ENCODE assay signal across 16 cellular contexts in genomic region chr17:27385626-27386025, GRCh38.
DNase-seq lines count a peak whose midpoint lies in the region; ATAC-seq, FAIRE-seq and TF ChIP-seq lines count a peak whose summit lies in the region.
"Had no signal": no experiment of that assay in that cellular context is flagged by ENCODE, and none has a peak within 500 bp of the region (broad histone marks: within the 10 kb centered on the region; RNA-seq: fewer than 3 reads in every experiment).

No MANE protein-coding gene starts in this region.

- no peak overlapping the region for H2BK5ac ChIP-seq in H1 (ENCODE audit: low read depth, low read length)

- CTCF ChIA-PET in A549 (lab: Yijun Ruan, JAX), result interaction anchor here (1.0 to 7.3 kb wide), 10 partner anchors 8 to 375 kb away, joined by 3 to 58 read pairs (median 5); no protein-coding TSS in a partner anchor
- CTCF ChIA-PET in H1 (lab: Charles Lee; ENCODE audit: partially characterized antibody), result interaction anchor here (0.6 to 14.0 kb wide), 11 partner anchors 9 to 269 kb away, joined by 3 to 134 read pairs (median 4); no protein-coding TSS in a partner anchor

- H3K9ac ChIP-seq in H1 (replicated peaks in 1 of 4; ENCODE audit: extremely low read depth in 1 of 4, low read depth in 3 of 4, low read length in 3 of 4), result no peak overlapping the region

- no peak overlapping the region; a peak in 1 of 6 replicates for H3K27ac ChIP-seq in A549
- H3K27ac ChIP-seq in H1 (ENCODE audit: low read depth, low read length), result no peak overlapping the region
- H3K27ac ChIP-seq in pancreas, result no peak overlapping the region

- H4K8ac ChIP-seq in H1 (ENCODE audit: extremely low read depth, insufficient read depth, low read length), result no peak overlapping the region

- H3K9me3 ChIP-seq in A549, result no peaks in the 10 kb centered on the region
- H3K9me3 ChIP-seq in H1 (ENCODE audit: insufficient read depth in 2 of 2, low read depth in 1 of 2, low read length in 1 of 2), result no peaks in the 10 kb centered on the region
- H3K9me3 ChIP-seq in pancreas, result no peaks in the 10 kb centered on the region

- no peaks in the 10 kb centered on the region for H3K79me1 ChIP-seq in H1 (ENCODE audit: low read depth, low read length)

- no peak for ATAC-seq in A549
- ATAC-seq in pancreas, result no peak
- ATAC-seq in GM21529 (IDR thresholded peaks at IDR 0.05; ENCODE audit: unreplicated experiment), result no peak
- ATAC-seq: HepG2 had no signal

- no peak overlapping the region for H2BK12ac ChIP-seq in H1 (ENCODE audit: low read depth, low read length)

- TF ChIP-seq RAD21 in A549 (conservative IDR thresholded peaks at IDR 0.05 in 1 of 2, IDR thresholded peaks at IDR 0.05 in 1 of 2) (no peak), Ishikawa (IDR thresholded peaks at IDR 0.05; ENCODE audit: low read depth) (no peak), H1 (IDR thresholded peaks at IDR 0.05 in 1 of 2, conservative IDR thresholded peaks at IDR 0.05 in 1 of 2; ENCODE audit: low read depth in 2 of 2, low read length in 2 of 2) (no peak)

- H3K14ac ChIP-seq in H1 (ENCODE audit: insufficient read length), result no peak overlapping the region

- TF ChIP-seq EP300 in A549 (IDR thresholded peaks at IDR 0.05) (no peak), Ishikawa (IDR thresholded peaks at IDR 0.05; ENCODE audit: borderline replicate concordance) (no peak), H1 (IDR thresholded peaks at IDR 0.05; ENCODE audit: borderline replicate concordance in 1 of 2, low read depth in 2 of 2, low read length in 2 of 2) (no peak)

- no peak overlapping the region for H3K23ac ChIP-seq in H1 (ENCODE audit: insufficient read length)

- FAIRE-seq in A549 (lab: Jason Lieb, UNC) (no peak), H1 (lab: Jason Lieb, UNC) (no peak), pancreas (lab: Jason Lieb, UNC) (no peak)
- FAIRE-seq: HepG2, HTR-8/SVneo had no signal

- H4K20me1 ChIP-seq in H1 (replicated peaks in 1 of 2; ENCODE audit: control insufficient read depth in 1 of 2, insufficient read depth in 2 of 2, low read length in 2 of 2), result no peaks in the 10 kb centered on the region

- H3K27me3 ChIP-seq in H1 (replicated peaks in 1 of 4; ENCODE audit: control insufficient read depth in 3 of 4, extremely low read depth in 1 of 4, insufficient read depth in 3 of 4, low read length in 3 of 4) (no peaks in the 10 kb centered on the region), pancreas (no peaks in the 10 kb centered on the region)

- WGBS in A549 (ENCODE audit: missing lambda C conversion rate), result 94% methylated on average over 1 of the region's 1 CpG
- 67% methylated on average over 1 of the region's 1 CpG; no CpG with 5 or more reads in 1 of the 2 experiments for WGBS in H1 (ENCODE audit: extremely low coverage in 1 of 2, insufficient coverage in 1 of 2, insufficient read length in 1 of 2, insufficient replicate concordance in 2 of 2, low coverage in 1 of 2, low lambda C conversion rate in 2 of 2, missing lambda C conversion rate in 1 of 2), 2 experiments
- 82 to 92% methylated on average over 1 of the region's 1 CpG for WGBS in pancreas, 2 donors

- H2BK120ac ChIP-seq in H1 (replicated peaks; ENCODE audit: low read depth, low read length), result no peak overlapping the region

- H3K4me3 ChIP-seq in A549, result no peak overlapping the region
- H3K4me3 ChIP-seq in H1 (ENCODE audit: extremely low read depth in 1 of 4, insufficient read depth in 2 of 4, low read depth in 3 of 4, low read length in 4 of 4), result no peak overlapping the region
- no peak overlapping the region for H3K4me3 ChIP-seq in pancreas

- H2AK5ac ChIP-seq in H1 (ENCODE audit: low read depth, low read length), result no peak overlapping the region

- H3K36me3 ChIP-seq in H1 (ENCODE audit: control insufficient read depth in 2 of 4, insufficient read depth in 4 of 4, low read length in 3 of 4) (no peaks in the 10 kb centered on the region), pancreas (no peaks in the 10 kb centered on the region)

- H3K4me1 ChIP-seq in A549, result peaks cover 19% of the 10 kb centered on the region
- H3K4me1 ChIP-seq in H1 (replicated peaks in 1 of 4; ENCODE audit: control insufficient read depth in 3 of 4, insufficient read depth in 4 of 4, low read length in 3 of 4), result no peaks in the 10 kb centered on the region
- H3K4me1 ChIP-seq in pancreas, result peaks cover 0 to 5% (median 2%) of the 10 kb centered on the region in 3 donors

- no peak overlapping the region for H3K56ac ChIP-seq in H1 (replicated peaks; ENCODE audit: insufficient read length, low read depth, low read length)

- H2BK20ac ChIP-seq in H1 (ENCODE audit: low read length), result no peak overlapping the region

- no peak overlapping the region for H4K91ac ChIP-seq in H1 (replicated peaks; ENCODE audit: insufficient read length, low read length)

- H2BK15ac ChIP-seq in H1 (ENCODE audit: low read length), result no peak overlapping the region

- intact Hi-C loops in pancreas (cut with DNase I), result no loop called here

- 0 out of 2 replicates have a peak overlapping the region, but pooled peaks have one; percentile 25 for H2AFZ ChIP-seq in H1 (ENCODE audit: low read length)

- H3K4ac ChIP-seq in H1 (replicated peaks; ENCODE audit: insufficient read length, low read depth, low read length), result no peak overlapping the region

- no peak overlapping the region for H3K18ac ChIP-seq in H1 (ENCODE audit: extremely low read depth, low read length)

- no peaks in the 10 kb centered on the region for H3K23me2 ChIP-seq in H1 (ENCODE audit: low read depth, low read length)

- POLR2A ChIA-PET in A549 (lab: Yijun Ruan, JAX) (no interaction called here), H1 (lab: Charles Lee; ENCODE audit: partially characterized antibody) (no interaction called here)

- no peak overlapping the region for H4K5ac ChIP-seq in H1 (ENCODE audit: insufficient read length, low read depth, low read length)

- DNase-seq in A549 (ENCODE audit: low read depth in 1 of 2, low spot score in 1 of 2), result no peak
- no peak for DNase-seq in H1 (ENCODE audit: low read depth in 1 of 2, low spot score in 2 of 2)
- DNase-seq in mesenteric fat pad (ENCODE audit: low spot score), result peak; percentile 47
- no peak for DNase-seq in pancreas
- DNase-seq in NCI-H226, result no peak
- DNase-seq: 8988T; C1 segment of cervical spinal cord; Calu3; CD4-positive, alpha-beta T cell; DMS 273 treated with DMSO at 0.1 percent for 48 hours; HCEC 1CT; HFFc6 had no signal

- TF ChIP-seq CTCF in A549 (IDR thresholded peaks at IDR 0.05) (no peak), H1 (IDR thresholded peaks at IDR 0.05; ENCODE audit: control extremely low read depth in 1 of 3, insufficient read depth in 1 of 3, low read depth in 1 of 3, low read length in 3 of 3) (no peak), pancreas (IDR thresholded peaks at IDR 0.05) (no peak)

- H3K79me2 ChIP-seq in H1 (ENCODE audit: control insufficient read depth in 1 of 2, insufficient read depth in 2 of 2, low read length in 2 of 2), result no peaks in the 10 kb centered on the region

- TF ChIP-seq POLR2A in A549 (IDR thresholded peaks at IDR 0.05; ENCODE audit: low read length) (no peak), H1 (IDR thresholded peaks at IDR 0.05; ENCODE audit: control extremely low read depth in 1 of 2, low read depth in 2 of 2, low read length in 2 of 2) (no peak)

- H3K4me2 ChIP-seq in A549 (no peak overlapping the region), H1 (ENCODE audit: insufficient read depth in 1 of 2, low read depth in 2 of 2, low read length in 2 of 2) (no peak overlapping the region)

TF ChIP-seq in A549, 52 proteins besides CTCF, POLR2A, EP300 and RAD21:
- TF ChIP-seq USF2 (IDR thresholded peaks at IDR 0.05) (peak; percentile 79), TP53 (CRISPR knock-in tag; IDR thresholded peaks at IDR 0.05) (no peak)

TF ChIP-seq in Ishikawa, 13 proteins besides CTCF, POLR2A, EP300 and RAD21 (continues in another document):
- TF ChIP-seq USF1 (IDR thresholded peaks at IDR 0.05), result peak; percentile 75
- no peak for TF ChIP-seq CREB1 (IDR thresholded peaks at IDR 0.05; ENCODE audit: low read depth)
- TF ChIP-seq TAF1 (IDR thresholded peaks at IDR 0.05; ENCODE audit: low read depth), result no peak

TF ChIP-seq in H1, 55 proteins besides CTCF, POLR2A, EP300 and RAD21:
- no peak for TF ChIP-seq CTBP2 (IDR thresholded peaks at IDR 0.05; ENCODE audit: borderline replicate concordance, insufficient read depth, insufficient read length, low read length)
- peak; percentile 52 for TF ChIP-seq USF2 (IDR thresholded peaks at IDR 0.05; ENCODE audit: low read length)

Comparison
In these comparisons a context has a peak if more than half of its experiments do, and no peak if none do; other contexts are left out.
1. Of the 18 proteins assayed by ChIP-seq in both H1 and A549: peak only in H1: none; only in A549: none; in both: USF2; in neither: 17.